ENCODE assay signal across 17 cellular contexts in the genomic region with DNA sequence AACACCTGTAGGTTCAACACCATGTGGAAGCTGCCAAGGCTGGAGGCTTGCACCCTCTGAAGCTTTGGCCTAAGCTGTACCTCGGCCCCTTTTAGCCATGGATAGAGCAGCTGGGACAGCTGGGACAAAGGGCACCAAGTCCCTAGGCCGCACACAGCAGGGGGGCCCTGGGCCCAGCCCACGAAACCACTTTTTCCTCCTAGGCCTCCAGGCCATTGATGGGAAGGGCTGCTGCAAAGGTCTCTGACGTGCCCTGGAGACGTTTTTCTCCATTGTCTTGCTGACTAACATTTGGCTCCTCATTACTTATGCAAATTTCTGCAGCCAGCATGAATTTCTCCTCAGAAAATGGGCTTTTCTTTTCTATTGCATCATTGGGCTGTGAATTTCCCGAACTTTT. TPM values are rescaled to one million over a fixed set of nuclear protein-coding genes. Genes with fewer than 3 reads are reported as not detected.
DNase-seq lines count a peak whose midpoint lies in the region; TF ChIP-seq lines count a peak whose summit lies in the region.
"Had no signal": no experiment of that assay in that cellular context is flagged by ENCODE, and none has a peak within 500 bp of the region (broad histone marks: within the 10 kb centered on the region; RNA-seq: fewer than 3 reads in every experiment).

No MANE protein-coding gene starts in this region.

- no peak overlapping the region for H3K18ac ChIP-seq in mesendoderm (ENCODE audit: low read length)

- H2BK5ac ChIP-seq in mesendoderm (ENCODE audit: low read length), result no peak overlapping the region

- no peaks in the 10 kb centered on the region for H3K79me1 ChIP-seq in mesendoderm (ENCODE audit: low read length)

- POLR2A ChIA-PET in HEK293T (lab: Yijun Ruan, JAX), result no interaction called here

- no peak overlapping the region for H4K5ac ChIP-seq in mesendoderm (ENCODE audit: low read length)

- no peak overlapping the region for H3K56ac ChIP-seq in mesendoderm (ENCODE audit: low read length)

- no peak overlapping the region for H2BK120ac ChIP-seq in mesendoderm (ENCODE audit: low read depth, low read length)

- H3K4me1 ChIP-seq in mesendoderm (ENCODE audit: control insufficient read depth, low read depth, low read length), result no peaks in the 10 kb centered on the region
- H3K4me1 ChIP-seq: Caco-2, HAP-1 had no signal

- no peak overlapping the region for H3K23ac ChIP-seq in mesendoderm (ENCODE audit: low read length)

- H3K36me3 ChIP-seq in mesendoderm (ENCODE audit: control insufficient read depth, insufficient read depth, low read length), result no peaks in the 10 kb centered on the region
- H3K36me3 ChIP-seq: HAP-1 had no signal

- H3K9ac ChIP-seq in mesendoderm (ENCODE audit: low read length), result no peak overlapping the region

- no peak overlapping the region for H3K4me2 ChIP-seq in mesendoderm (ENCODE audit: low read length)
- H3K4me2 ChIP-seq: GM23338 had no signal

- DNase-seq in M059J (ENCODE audit: low read depth), result peak; percentile 28
- DNase-seq in fibroblast of peridontal ligament (ENCODE audit: extremely low read depth), result peak; percentile 12
- DNase-seq in mesendoderm, result peak; percentile 38
- no peak for DNase-seq in HEK293T (ENCODE audit: extremely low spot score)
- no peak for DNase-seq in C1 segment of cervical spinal cord (lab: John Stamatoyannopoulos, UW)
- DNase-seq in NCI-H1694 (lab: John Stamatoyannopoulos, UW), result no peak
- DNase-seq: Caco-2; CD4-positive, CD25-positive, alpha-beta regulatory T cell; CD8-positive, alpha-beta T cell; DMS153; DND-41; GDM1 had no signal

- no peaks in the 10 kb centered on the region for H3K79me2 ChIP-seq in mesendoderm (ENCODE audit: control insufficient read depth, insufficient read depth, low read length)

- no peak overlapping the region for H2BK15ac ChIP-seq in mesendoderm (replicated peaks; ENCODE audit: low read depth)

- no peak overlapping the region for H3K4ac ChIP-seq in mesendoderm (ENCODE audit: low read depth, low read length)

- H2AK5ac ChIP-seq in mesendoderm (ENCODE audit: low read length), result no peak overlapping the region

- H4K8ac ChIP-seq in mesendoderm (ENCODE audit: low read depth, low read length), result no peak overlapping the region

- WGBS in mesendoderm (ENCODE audit: extremely low coverage, insufficient coverage, low lambda C conversion rate), result no CpG with 5 or more reads among the region's 6 CpGs

- CTCF ChIA-PET in HEK293T (lab: Yijun Ruan, JAX), result no interaction called here

- H3K27me3 ChIP-seq in mesendoderm (ENCODE audit: insufficient read depth, low read length, poor library complexity), result no peaks in the 10 kb centered on the region

- H3K27ac ChIP-seq in mesendoderm (ENCODE audit: low read depth, low read length), result no peak overlapping the region
- H3K27ac ChIP-seq: C4-2B had no signal

- H3K4me3 ChIP-seq in mesendoderm (ENCODE audit: low read length), result no peak overlapping the region
- H3K4me3 ChIP-seq: GM12878, GM23338, HAP-1 had no signal

TF ChIP-seq in HEK293T, 16 proteins besides CTCF, POLR2A, EP300 and RAD21:
- TF ChIP-seq ZNF384 (IDR thresholded peaks at IDR 0.05) (no peak), ELF4 (IDR thresholded peaks at IDR 0.05) (no peak), FOXA1 (IDR thresholded peaks at IDR 0.05) (no peak), NFRKB (IDR thresholded peaks at IDR 0.05) (no peak), LEF1 (IDR thresholded peaks at IDR 0.05; ENCODE audit: borderline replicate concordance) (no peak), CTBP1 (IDR thresholded peaks at IDR 0.05; ENCODE audit: borderline replicate concordance) (no peak), FOXK2 (IDR thresholded peaks at IDR 0.05) (no peak), SUZ12 (IDR thresholded peaks at IDR 0.05) (no peak), FOXM1 (IDR thresholded peaks at IDR 0.05; ENCODE audit: borderline replicate concordance) (no peak), L3MBTL2 (conservative IDR thresholded peaks at IDR 0.05) (no peak), SP1 (IDR thresholded peaks at IDR 0.05) (no peak), HDGF (IDR thresholded peaks at IDR 0.05; ENCODE audit: borderline replicate concordance) (no peak), ARNT (IDR thresholded peaks at IDR 0.05) (no peak), BHLHE40 (IDR thresholded peaks at IDR 0.05; ENCODE audit: borderline replicate concordance) (no peak), TARDBP (IDR thresholded peaks at IDR 0.05) (no peak)
- TF ChIP-seq, protein P1, sequence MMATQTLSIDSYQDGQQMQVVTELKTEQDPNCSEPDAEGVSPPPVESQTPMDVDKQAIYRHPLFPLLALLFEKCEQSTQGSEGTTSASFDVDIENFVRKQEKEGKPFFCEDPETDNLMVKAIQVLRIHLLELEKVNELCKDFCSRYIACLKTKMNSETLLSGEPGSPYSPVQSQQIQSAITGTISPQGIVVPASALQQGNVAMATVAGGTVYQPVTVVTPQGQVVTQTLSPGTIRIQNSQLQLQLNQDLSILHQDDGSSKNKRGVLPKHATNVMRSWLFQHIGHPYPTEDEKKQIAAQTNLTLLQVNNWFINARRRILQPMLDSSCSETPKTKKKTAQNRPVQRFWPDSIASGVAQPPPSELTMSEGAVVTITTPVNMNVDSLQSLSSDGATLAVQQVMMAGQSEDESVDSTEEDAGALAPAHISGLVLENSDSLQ (IDR thresholded peaks at IDR 0.05), result no peak
TF ChIP-seq in HEK293T: peak in this region for 0.

RNA-seq across cellular contexts. Expression of a gene that starts 13.7 kb away (rescaled TPM):
- total RNA-seq in M059J (2014; rRNA removed; shearing (Covaris generic)), result 0.47 and 1.4 TPM in 2 replicates
- polyA plus RNA-seq in mesendoderm (2013, experiment 1 of 2), result 0.87 TPM
- polyA plus RNA-seq in mesendoderm (2013, experiment 2 of 2), result 0.71 TPM
- total RNA-seq: A172 had no signal
- polyA plus RNA-seq: CD4-positive, CD25-positive, alpha-beta regulatory T cell had no signal

Comparison
In these comparisons a context has a peak if more than half of its experiments do, and no peak if none do; other contexts are left out.
1. DNase-seq: peak in M059J (single experiment), fibroblast of peridontal ligament (single experiment) and mesendoderm (single experiment); none in HEK293T (single experiment), C1 segment of cervical spinal cord (0 of 14) and NCI-H1694 (single experiment).